In genomic region chr13:19958119-19959111, GRCh38 we compare ENCODE assay signal across 1 cellular context.
TF ChIP-seq lines count a peak whose summit lies in the region.

ZMYM2 (plus strand) TSS chr13:19958727; CDS start chr13:19993073, 34,346 bp downstream.

TF ChIP-seq in HEK293, 187 proteins besides CTCF, POLR2A, EP300 and RAD21 (continued from another document and continues in another):
- TF ChIP-seq ZBTB49 (tag by site-specific recombination; IDR thresholded peaks at IDR 0.05; ENCODE audit: low read depth) (no peak), ZNF488 (tag by site-specific recombination; IDR thresholded peaks at IDR 0.05) (no peak), ZNF548 (tag by site-specific recombination; IDR thresholded peaks at IDR 0.05) (no peak), PATZ1 (tag by site-specific recombination; IDR thresholded peaks at IDR 0.05) (peak; percentile 78), ZNF629 (tag by site-specific recombination; IDR thresholded peaks at IDR 0.05) (no peak; the same call in 1 of the 2 replicates), ZNF843 (tag by site-specific recombination; IDR thresholded peaks at IDR 0.05) (peak; percentile 39; the same call in 1 of the 2 replicates), FEZF1 (tag by site-specific recombination; IDR thresholded peaks at IDR 0.05) (0 out of 2 replicates have a peak, but pooled peaks have one; percentile 13), MZF1 (tag by site-specific recombination; IDR thresholded peaks at IDR 0.05; ENCODE audit: borderline replicate concordance) (no peak), ZNF280D (tag by site-specific recombination; IDR thresholded peaks at IDR 0.05) (no peak), ZNF211 (tag by site-specific recombination; IDR thresholded peaks at IDR 0.05; ENCODE audit: low read depth) (no peak), KLF10 (tag by site-specific recombination; IDR thresholded peaks at IDR 0.05) (peak; percentile 48; the same call in 1 of the 2 replicates), ZNF701 (tag by site-specific recombination; IDR thresholded peaks at IDR 0.05) (no peak), ZNF302 (tag by site-specific recombination; IDR thresholded peaks at IDR 0.05; ENCODE audit: low read depth) (no peak), ZNF670 (tag by site-specific recombination; IDR thresholded peaks at IDR 0.05; ENCODE audit: low read depth) (no peak), ZSCAN23 (tag by site-specific recombination; IDR thresholded peaks at IDR 0.05) (no peak), BCL11A (tag by site-specific recombination; IDR thresholded peaks at IDR 0.05; ENCODE audit: low read depth) (peak; percentile 51; the same call in 1 of the 2 replicates), ZNF354C (tag by site-specific recombination; IDR thresholded peaks at IDR 0.05; ENCODE audit: borderline replicate concordance, low read depth) (no peak), HOXA7 (CRISPR knock-in tag; IDR thresholded peaks at IDR 0.05; ENCODE audit: borderline replicate concordance) (no peak), ZNF404 (tag by site-specific recombination; IDR thresholded peaks at IDR 0.05) (no peak), ZNF514 (tag by site-specific recombination; IDR thresholded peaks at IDR 0.05) (no peak), ZBTB20 (tag by site-specific recombination; IDR thresholded peaks at IDR 0.05) (no peak; the same call in 1 of the 2 replicates), ZFP69B (tag by site-specific recombination; IDR thresholded peaks at IDR 0.05) (no peak), ZNF510 (tag by site-specific recombination; IDR thresholded peaks at IDR 0.05; ENCODE audit: insufficient replicate concordance) (no peak), ZBTB8A (tag by site-specific recombination; IDR thresholded peaks at IDR 0.05) (peak; percentile 54; the same call in 1 of the 2 replicates), SP2 (tag by site-specific recombination; IDR thresholded peaks at IDR 0.05) (peak; percentile 85), SP3 (tag by site-specific recombination; IDR thresholded peaks at IDR 0.05) (peak; percentile 94), ZNF513 (tag by site-specific recombination; IDR thresholded peaks at IDR 0.05) (peak; percentile 78), ZNF23 (tag by site-specific recombination; IDR thresholded peaks at IDR 0.05; ENCODE audit: borderline replicate concordance) (no peak), ZNF394 (tag by site-specific recombination; IDR thresholded peaks at IDR 0.05; ENCODE audit: borderline replicate concordance) (no peak), ZNF76 (tag by site-specific recombination; IDR thresholded peaks at IDR 0.05; ENCODE audit: borderline replicate concordance, low read depth) (peak; percentile 58), ZSCAN5A (tag by site-specific recombination; IDR thresholded peaks at IDR 0.05) (no peak), ZBTB48 (tag by site-specific recombination; IDR thresholded peaks at IDR 0.05) (no peak), ZBTB21 (tag by site-specific recombination; IDR thresholded peaks at IDR 0.05) (no peak), ZNF623 (tag by site-specific recombination; IDR thresholded peaks at IDR 0.05) (no peak), ZNF423 (tag by site-specific recombination; IDR thresholded peaks at IDR 0.05) (peak; percentile 46; the same call in 1 of the 2 replicates), ZNF785 (tag by site-specific recombination; IDR thresholded peaks at IDR 0.05) (no peak), ZNF133 (tag by site-specific recombination; IDR thresholded peaks at IDR 0.05) (no peak), ZNF473 (tag by site-specific recombination; IDR thresholded peaks at IDR 0.05) (no peak), ZNF600 (tag by site-specific recombination; IDR thresholded peaks at IDR 0.05) (peak; percentile 35), ZNF362 (tag by site-specific recombination; IDR thresholded peaks at IDR 0.05) (no peak), ZNF660 (tag by site-specific recombination; IDR thresholded peaks at IDR 0.05) (no peak), ZNF521 (tag by site-specific recombination; IDR thresholded peaks at IDR 0.05) (no peak), ZBTB10 (tag by site-specific recombination; IDR thresholded peaks at IDR 0.05) (no peak), HIC1 (tag by site-specific recombination; IDR thresholded peaks at IDR 0.05) (0 out of 2 replicates have a peak, but pooled peaks have one; percentile 12), ZNF560 (tag by site-specific recombination; IDR thresholded peaks at IDR 0.05; ENCODE audit: borderline replicate concordance) (no peak), ZNF214 (tag by site-specific recombination; IDR thresholded peaks at IDR 0.05; ENCODE audit: borderline replicate concordance) (no peak), YY1 (tag by site-specific recombination; IDR thresholded peaks at IDR 0.05) (no peak), ZNF624 (tag by site-specific recombination; IDR thresholded peaks at IDR 0.05) (no peak), ZNF274 (IDR thresholded peaks at IDR 0.05; ENCODE audit: low read length) (no peak), ZNF274 (tag by site-specific recombination; IDR thresholded peaks at IDR 0.05; ENCODE audit: borderline replicate concordance) (no peak), BCL11B (tag by site-specific recombination; IDR thresholded peaks at IDR 0.05; ENCODE audit: low read depth) (peak; percentile 50; the same call in 1 of the 2 replicates)
